ENCODE assay signal across 8 cellular contexts in the genomic region with DNA sequence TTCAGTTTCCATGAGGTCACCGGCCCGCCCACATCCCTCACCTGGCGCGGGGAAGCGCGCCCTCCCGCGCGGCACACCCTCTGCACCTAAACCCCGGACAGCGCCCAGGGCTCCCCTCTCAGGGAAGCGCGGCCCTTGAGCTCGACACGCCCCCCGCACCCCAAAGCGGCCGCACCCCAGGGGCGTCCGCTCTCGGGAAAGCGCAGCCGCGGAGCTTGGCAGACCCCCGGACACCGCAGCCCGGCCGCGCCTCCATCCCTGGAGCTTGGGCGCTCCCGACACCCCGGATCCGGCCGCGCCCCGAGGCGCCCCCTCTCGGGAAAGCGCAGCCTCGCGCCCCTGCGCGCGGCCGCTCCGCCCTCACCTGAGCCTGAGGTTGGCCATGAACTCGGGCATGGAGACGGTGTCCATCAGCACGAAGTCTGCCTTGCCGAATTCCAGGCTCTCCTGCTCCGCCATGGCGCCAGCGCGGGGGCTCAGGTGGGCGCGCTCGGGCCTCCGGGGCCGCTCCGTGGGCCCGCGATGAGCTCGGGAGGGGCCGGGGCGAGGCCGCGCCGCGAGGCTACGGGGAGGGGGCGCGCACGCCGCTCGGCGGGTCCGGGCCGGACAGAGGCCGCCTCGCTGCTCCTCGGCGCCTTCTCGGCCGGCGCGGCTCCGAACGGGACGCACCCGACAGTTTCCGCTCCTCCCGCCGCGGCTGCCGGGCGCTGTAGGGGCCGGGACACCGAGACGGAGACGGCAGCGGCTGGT. TPM values are rescaled to one million over a fixed set of nuclear protein-coding genes. Genes with fewer than 3 reads are reported as not detected.
DNase-seq lines count a peak whose midpoint lies in the region; ATAC-seq, FAIRE-seq and TF ChIP-seq lines count a peak whose summit lies in the region.

A gene (minus strand): TSS at position 711 of the 750 bp plus-strand sequence. CDS start 252 bp downstream, at position 459.

- no peak for FAIRE-seq in pancreas (lab: Jason Lieb, UNC)

- 0 to 1% methylated on average over 62 to 101 of the region's 101 CpGs for WGBS in pancreas, 2 donors
- under 1% methylated on average over 101 of the region's 101 CpGs for WGBS in thymus

- H3K36me3 ChIP-seq in A673 (ENCODE audit: insufficient read depth, low read length, poor library complexity, severe bottlenecking) (no peaks in the 10 kb centered on the region), pancreas (no peaks in the 10 kb centered on the region), thymus (ENCODE audit: control insufficient read depth, insufficient read depth) (no peaks in the 10 kb centered on the region)

- no TSS peak for BruUV-seq in A673 (replicated peaks; lab: Mats Ljungman, UMichigan)

- intact Hi-C loops in A673 (cut with micrococcal nuclease; ENCODE audit: unreplicated experiment) (loop anchor here (1.0 kb wide), 1 partner anchor 93 kb away; no protein-coding TSS in a partner anchor), pancreas (cut with DNase I) (no loop called here)

- POLR2A ChIA-PET in A673 (lab: Charles Lee; ENCODE audit: low non-redundant PET), result no interaction called here

- no peaks in the 10 kb centered on the region for H3K4me1 ChIP-seq in A673 (ENCODE audit: insufficient read depth, low read length, poor library complexity, severe bottlenecking)
- H3K4me1 ChIP-seq in pancreas, result peaks cover 0 to 8% (median 6%) of the 10 kb centered on the region in 3 donors
- H3K4me1 ChIP-seq in thymus (ENCODE audit: control insufficient read depth, insufficient read depth, low read length), result peaks cover 5% of the 10 kb centered on the region

- no peak within 1 kb of the TSS for H3K27ac ChIP-seq in A673 (ENCODE audit: low read depth, low read length, poor library complexity, severe bottlenecking)
- peak within 1 kb of the TSS; percentile 89 to 98 (median 96) for H3K27ac ChIP-seq in pancreas
- peak within 1 kb of the TSS; percentile 88 for H3K27ac ChIP-seq in thymus (ENCODE audit: low read depth)

- H3K27me3 ChIP-seq in A673 (replicated peaks; ENCODE audit: insufficient read depth, low read depth, low read length, poor library complexity) (no peaks in the 10 kb centered on the region), pancreas (no peaks in the 10 kb centered on the region), thymus (ENCODE audit: control insufficient read depth, insufficient read depth) (peaks cover 11% of the 10 kb centered on the region)

- peak; percentile 28 for DNase-seq in A673 (ENCODE audit: low spot score)
- DNase-seq in OCI-M1 (lab: John Stamatoyannopoulos, UW), result peak; percentile 67
- DNase-seq in activated effector memory CD4-positive, alpha-beta T cell treated with anti-CD3 and anti-CD28 coated beads, Interleukin-2, amount 50 U/mL, for 16 hours, result peak; percentile 90
- peak; percentile 46 for DNase-seq in glomerular visceral epithelial cell (ENCODE audit: extremely low spot score)
- DNase-seq in pancreas, result peak; percentile 77 to 88 (median 80)

- H3K9me3 ChIP-seq in A673 (ENCODE audit: low read depth, low read length, poor library complexity, severe bottlenecking) (no peaks in the 10 kb centered on the region), pancreas (no peaks in the 10 kb centered on the region), thymus (ENCODE audit: control insufficient read depth) (no peaks in the 10 kb centered on the region)

- H3K4me3 ChIP-seq in A673 (ENCODE audit: low read depth, low read length, poor library complexity, severe bottlenecking), result peak within 1 kb of the TSS; percentile 60
- peak within 1 kb of the TSS; percentile 71 to 94 (median 88) for H3K4me3 ChIP-seq in pancreas
- peak within 1 kb of the TSS; percentile 56 for H3K4me3 ChIP-seq in thymus (ENCODE audit: low read length)

- TF ChIP-seq CTCF in A673 (conservative IDR thresholded peaks at IDR 0.05; ENCODE audit: low read depth, low read length), result peak; percentile 44
- peak in 3 of 4 donors; percentile 20 to 59 (median 37) for TF ChIP-seq CTCF in pancreas (IDR thresholded peaks at IDR 0.05)

- CTCF ChIA-PET in A673 (lab: Charles Lee), result interaction anchor here (0.5 to 1.4 kb wide), 4 partner anchors 30 to 396 kb away, joined by 3 to 6 read pairs (median 3); no protein-coding TSS in a partner anchor

- ATAC-seq in GM18867 (IDR thresholded peaks at IDR 0.05; ENCODE audit: unreplicated experiment), result peak; percentile 49
- peak; percentile 41 for ATAC-seq in HG03103 (IDR thresholded peaks at IDR 0.05; ENCODE audit: low read depth, unreplicated experiment)
- peak; percentile 68 to 79 (median 76) for ATAC-seq in pancreas

RNA-seq across cellular contexts. Expression of the gene that starts here (rescaled TPM):
- total RNA-seq in A673 (2021), result 10.4 and 12.1 TPM in 2 replicates
- total RNA-seq in pancreas, result 10 to 100 TPM; 22.3 to 43.0 (median 33.3) TPM
- 10 to 100 TPM; 16.7 to 22.0 TPM for polyA plus RNA-seq in pancreas
- polyA plus RNA-seq in thymus, result 12.4 TPM

Comparison
In these comparisons a context has a peak if more than half of its experiments do, and no peak if none do; other contexts are left out.
1. DNase-seq: peak in every context shown above with its lines; median percentile 90 in activated effector memory CD4-positive, alpha-beta T cell treated with anti-CD3 and anti-CD28 coated beads, Interleukin-2, amount 50 U/mL, for 16 hours; 80 in pancreas; 67 in OCI-M1; 46 in glomerular visceral epithelial cell; 28 in A673.